In the genomic region with DNA sequence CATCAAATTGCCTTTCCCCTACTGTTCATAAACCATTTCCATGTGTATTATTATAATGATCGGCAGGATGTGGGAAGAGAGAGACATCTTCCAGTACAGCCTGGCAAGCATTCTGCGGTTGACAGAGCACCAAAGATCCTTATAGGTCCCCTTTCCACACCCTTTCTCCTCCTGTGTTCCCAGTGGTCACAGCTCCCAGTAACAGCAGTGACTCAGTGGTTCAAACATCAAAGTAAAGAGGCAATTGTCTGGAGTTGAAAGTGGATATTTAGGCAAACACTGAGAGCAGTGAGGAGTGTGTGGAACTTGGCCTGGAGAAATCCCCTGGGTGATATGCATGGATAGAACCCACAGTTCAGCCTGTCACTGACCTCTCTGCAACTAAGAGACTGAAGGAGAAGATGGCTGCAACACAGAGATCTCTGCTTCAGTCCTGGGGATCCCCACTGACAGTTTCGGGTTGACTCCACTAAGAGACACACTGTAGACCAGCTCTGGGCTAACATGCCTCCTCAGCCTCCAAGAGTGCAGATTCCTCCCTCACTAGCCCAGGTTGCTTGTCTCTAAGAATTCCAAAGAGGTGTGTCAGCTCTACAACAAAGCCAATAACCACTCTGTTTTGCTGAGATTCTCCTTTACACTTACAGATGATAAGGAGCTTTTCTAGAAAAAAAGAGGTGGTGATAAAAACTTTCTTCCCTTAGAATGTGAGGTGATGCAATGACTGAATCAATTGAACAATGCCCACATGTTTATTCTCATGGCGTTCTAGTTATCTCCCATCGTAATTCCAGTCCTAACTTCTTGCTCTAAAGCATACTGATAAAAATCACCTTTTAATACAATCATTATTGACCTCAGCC, we compare ENCODE assay signal across 8 cellular contexts.
A peak's percentile ranks its signal among the peaks of the same experiment; 100 is the strongest.
DNase-seq lines count a peak whose midpoint lies in the region; ATAC-seq and TF ChIP-seq lines count a peak whose summit lies in the region.

No MANE protein-coding gene starts in this region.

- no peak for TF ChIP-seq CTCF in foreskin keratinocyte (conservative IDR thresholded peaks at IDR 0.05)

- H3K27ac ChIP-seq in foreskin keratinocyte = no peak overlapping the region

- peaks cover 7% of the 10 kb centered on the region for H3K4me1 ChIP-seq in foreskin keratinocyte

- DNase-seq in HT1080 (ENCODE audit: low read depth) (peak; percentile 89), foreskin keratinocyte (peak; percentile 64 to 83), ureter (ENCODE audit: low spot score) (no peak), amygdala (lab: John Stamatoyannopoulos, UW) (no peak), Ammon's horn (ENCODE audit: low spot score) (no peak), KG1 (lab: John Stamatoyannopoulos, UW) (no peak)

- peak; percentile 82 for ATAC-seq in GM18499 (IDR thresholded peaks at IDR 0.05; ENCODE audit: insufficient read depth, unreplicated experiment)
- peak; percentile 83 for ATAC-seq in GM21528 (IDR thresholded peaks at IDR 0.05; ENCODE audit: low FRiP score, unreplicated experiment)
- peak; percentile 86 for ATAC-seq in foreskin keratinocyte

- H3K27me3 ChIP-seq in foreskin keratinocyte = no peaks in the 10 kb centered on the region

Comparison
In these comparisons a context has a peak if more than half of its experiments do, and no peak if none do; other contexts are left out.
1. DNase-seq: peak in HT1080 (single experiment) and foreskin keratinocyte (2 of 2); none in ureter (single experiment), amygdala (0 of 56), Ammon's horn (single experiment) and KG1 (single experiment).
2. Peak in every context shown above with its lines, with median percentiles within 50 percentile points of each other: ATAC-seq.